ENCODE assay signal across 1 cellular context in the genomic region with DNA sequence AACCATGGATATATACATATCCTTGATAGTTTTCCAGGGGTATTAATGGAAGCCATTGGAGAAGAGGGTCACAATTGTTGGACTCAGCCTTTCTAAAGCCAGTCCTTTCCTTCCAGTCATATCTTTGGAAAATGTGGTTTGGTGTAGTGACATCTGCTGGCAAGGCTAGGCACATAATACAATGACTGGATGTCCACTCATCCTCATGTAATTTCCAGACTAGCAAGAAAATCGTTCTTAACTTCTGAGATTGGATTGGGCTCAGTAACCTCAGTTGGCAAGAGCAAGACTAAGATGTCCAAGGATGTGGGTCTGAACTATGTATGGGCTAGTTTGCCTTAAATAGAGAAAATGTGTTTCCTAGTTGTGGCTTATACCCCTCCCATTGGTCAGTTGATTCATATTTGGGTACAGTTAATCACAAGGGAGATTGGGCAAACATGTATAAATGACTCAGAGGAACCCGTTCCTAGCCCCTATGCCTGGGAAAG.
TF ChIP-seq lines count a peak whose summit lies in the region.

No MANE protein-coding gene starts in this region.

TF ChIP-seq in WTC11, 78 proteins besides CTCF, POLR2A, EP300 and RAD21 (continued from another document):
- TF ChIP-seq, protein P1, sequence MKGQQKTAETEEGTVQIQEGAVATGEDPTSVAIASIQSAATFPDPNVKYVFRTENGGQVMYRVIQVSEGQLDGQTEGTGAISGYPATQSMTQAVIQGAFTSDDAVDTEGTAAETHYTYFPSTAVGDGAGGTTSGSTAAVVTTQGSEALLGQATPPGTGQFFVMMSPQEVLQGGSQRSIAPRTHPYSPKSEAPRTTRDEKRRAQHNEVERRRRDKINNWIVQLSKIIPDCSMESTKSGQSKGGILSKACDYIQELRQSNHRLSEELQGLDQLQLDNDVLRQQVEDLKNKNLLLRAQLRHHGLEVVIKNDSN (CRISPR knock-in tag; IDR thresholded peaks at IDR 0.05), result no peak
- TF ChIP-seq SOX15 (CRISPR knock-in tag; IDR thresholded peaks at IDR 0.05) (no peak), GABPB1 (CRISPR knock-in tag; IDR thresholded peaks at IDR 0.05) (no peak), FOXP1 (CRISPR knock-in tag; IDR thresholded peaks at IDR 0.05; ENCODE audit: borderline replicate concordance) (no peak), TEAD1 (CRISPR knock-in tag; IDR thresholded peaks at IDR 0.05) (no peak)
- TF ChIP-seq, protein P2, sequence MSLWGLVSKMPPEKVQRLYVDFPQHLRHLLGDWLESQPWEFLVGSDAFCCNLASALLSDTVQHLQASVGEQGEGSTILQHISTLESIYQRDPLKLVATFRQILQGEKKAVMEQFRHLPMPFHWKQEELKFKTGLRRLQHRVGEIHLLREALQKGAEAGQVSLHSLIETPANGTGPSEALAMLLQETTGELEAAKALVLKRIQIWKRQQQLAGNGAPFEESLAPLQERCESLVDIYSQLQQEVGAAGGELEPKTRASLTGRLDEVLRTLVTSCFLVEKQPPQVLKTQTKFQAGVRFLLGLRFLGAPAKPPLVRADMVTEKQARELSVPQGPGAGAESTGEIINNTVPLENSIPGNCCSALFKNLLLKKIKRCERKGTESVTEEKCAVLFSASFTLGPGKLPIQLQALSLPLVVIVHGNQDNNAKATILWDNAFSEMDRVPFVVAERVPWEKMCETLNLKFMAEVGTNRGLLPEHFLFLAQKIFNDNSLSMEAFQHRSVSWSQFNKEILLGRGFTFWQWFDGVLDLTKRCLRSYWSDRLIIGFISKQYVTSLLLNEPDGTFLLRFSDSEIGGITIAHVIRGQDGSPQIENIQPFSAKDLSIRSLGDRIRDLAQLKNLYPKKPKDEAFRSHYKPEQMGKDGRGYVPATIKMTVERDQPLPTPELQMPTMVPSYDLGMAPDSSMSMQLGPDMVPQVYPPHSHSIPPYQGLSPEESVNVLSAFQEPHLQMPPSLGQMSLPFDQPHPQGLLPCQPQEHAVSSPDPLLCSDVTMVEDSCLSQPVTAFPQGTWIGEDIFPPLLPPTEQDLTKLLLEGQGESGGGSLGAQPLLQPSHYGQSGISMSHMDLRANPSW (CRISPR knock-in tag; conservative IDR thresholded peaks at IDR 0.05; ENCODE audit: low read depth), result no peak
